ENCODE assay signal across 8 cellular contexts in the genomic region with DNA sequence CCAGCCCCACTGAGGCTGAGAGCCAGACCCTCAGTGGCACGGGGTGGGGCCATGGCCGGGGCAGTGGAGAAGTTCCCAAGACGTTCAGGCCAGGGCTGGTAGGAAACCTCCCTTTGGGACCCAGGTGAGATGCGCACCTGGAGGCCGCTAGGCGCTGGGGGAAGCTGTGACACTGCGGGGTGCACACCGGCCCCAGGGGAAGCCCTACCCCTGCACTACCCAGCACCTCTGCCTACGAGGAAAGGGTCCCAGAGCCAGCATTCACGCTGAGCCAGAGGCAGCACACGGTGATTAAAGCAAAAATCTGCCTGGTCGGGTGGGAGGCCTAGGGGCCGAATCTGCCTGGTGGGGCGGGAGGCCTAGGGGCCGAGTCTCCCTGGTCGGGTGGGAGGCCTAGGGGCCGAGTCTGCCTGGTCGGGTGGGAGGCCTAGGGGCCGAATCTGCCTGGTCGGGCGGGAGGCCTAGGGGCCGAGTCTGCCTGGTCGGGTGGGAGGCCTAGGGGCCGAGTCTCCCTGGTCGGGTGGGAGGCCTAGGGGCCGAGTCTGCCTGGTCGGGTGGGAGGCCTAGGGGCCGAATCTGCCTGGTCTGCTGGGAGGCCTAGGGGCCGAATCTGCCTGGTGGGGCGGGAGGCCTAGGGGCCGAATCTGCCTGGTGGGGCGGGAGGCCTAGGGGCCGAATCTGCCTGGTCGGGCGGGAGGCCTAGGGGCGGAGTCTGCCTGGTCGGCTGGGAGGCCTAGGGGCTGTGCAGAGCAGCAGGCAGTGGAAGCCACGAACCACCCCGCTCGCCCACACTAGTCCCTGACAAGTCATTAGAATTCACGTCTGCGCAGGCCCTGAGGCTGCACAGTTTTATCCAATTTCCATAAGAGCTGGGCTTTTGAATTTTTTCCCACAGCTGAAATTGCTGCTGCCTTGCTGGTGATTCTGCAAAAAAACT. TPM values are rescaled to one million over a fixed set of nuclear protein-coding genes. Genes with fewer than 3 reads are reported as not detected.
DNase-seq lines count a peak whose midpoint lies in the region; ATAC-seq and TF ChIP-seq lines count a peak whose summit lies in the region.
"Not testable (repeated sequence)": the region's sequence is repeated elsewhere in the genome, so short reads cannot be mapped to it uniquely, and the experiment has no call there.

No MANE protein-coding gene starts in this region.

- peak overlapping the region; percentile 35 for H3K27ac ChIP-seq in CD4-positive, alpha-beta T cell (ENCODE audit: low read depth, low read length)
- H3K27ac ChIP-seq in right cardiac atrium (ENCODE audit: low read length) = not testable (repeated sequence)
- peak overlapping the region in 11 of 21 experiments; percentile 1 to 77 (median 46) for H3K27ac ChIP-seq in skin epidermis

- intact Hi-C loops in CD4-positive, alpha-beta T cell (cut with DNase I, micrococcal nuclease); right cardiac atrium (cut with DNase I): not testable (repeated sequence)

- POLR2A ChIA-PET in CD4-positive, alpha-beta T cell (lab: Charles Lee) = not testable (repeated sequence)
- POLR2A ChIA-PET in HEK293T (lab: Yijun Ruan, JAX) = interaction anchor here (0.6 to 2.5 kb wide), 30 partner anchors 8 to 228 kb away, joined by 3 to 39 read pairs (median 4); a partner anchor contains a TSS

- not testable (repeated sequence) for H3K4me3 Mint-ChIP-seq in CD4-positive, alpha-beta T cell; activated CD8-positive, alpha-beta memory T cell treated with anti-CD3 and anti-CD28 coated beads, Interleukin-2, amount 10 ng/mL, durations not matched to agents 7 days and 5 days; endothelial cell (ENCODE audit: unreplicated experiment); natural killer cell treated with Interleukin-12 subunit alpha and Interleukin-12 subunit beta and Interleukin-15 and Interleukin-18, amount 100 ng/mL, for 72 hours

- not testable (repeated sequence) for H3K9me3 Mint-ChIP-seq in CD4-positive, alpha-beta T cell; activated CD8-positive, alpha-beta memory T cell treated with anti-CD3 and anti-CD28 coated beads, Interleukin-2, amount 10 ng/mL, durations not matched to agents 7 days and 5 days (ENCODE audit: low read depth); endothelial cell (ENCODE audit: unreplicated experiment); natural killer cell treated with Interleukin-12 subunit alpha and Interleukin-12 subunit beta and Interleukin-15 and Interleukin-18, amount 100 ng/mL, for 72 hours

- H3K9me3 ChIP-seq in CD4-positive, alpha-beta T cell (ENCODE audit: control insufficient read depth, low read length); right cardiac atrium (ENCODE audit: control insufficient read depth, low read length): not testable (repeated sequence)

- ATAC-seq in CD4-positive, alpha-beta T cell (ENCODE audit: poor library complexity) = not testable (repeated sequence)
- peak; percentile 23 for ATAC-seq in activated CD8-positive, alpha-beta memory T cell treated with anti-CD3 and anti-CD28 coated beads, Interleukin-2, amount 10 ng/mL, durations not matched to agents 7 days and 5 days
- ATAC-seq in right cardiac atrium = peak; percentile 88 to 92
- peak; percentile 39 to 91 for ATAC-seq in natural killer cell treated with Interleukin-12 subunit alpha and Interleukin-12 subunit beta and Interleukin-15 and Interleukin-18, amount 100 ng/mL, for 72 hours

- DNase-seq in CD4-positive, alpha-beta T cell = peak in 1 of 10 experiments; percentile 33
- DNase-seq in HEK293T (ENCODE audit: extremely low spot score) = peak; percentile 75
- peak; percentile 65 to 67 for DNase-seq in NOMO-1 (lab: John Stamatoyannopoulos, UW; ENCODE audit: unreplicated experiment in 2 of 2)
- not testable (repeated sequence) for DNase-seq in activated CD8-positive, alpha-beta memory T cell treated with anti-CD3 and anti-CD28 coated beads, Interleukin-2, amount 10 ng/mL, durations not matched to agents 7 days and 5 days
- DNase-seq in endothelial cell (ENCODE audit: low spot score) = peak; percentile 72
- DNase-seq in right cardiac atrium = peak; percentile 74 to 93 (median 92)
- DNase-seq in natural killer cell treated with Interleukin-12 subunit alpha and Interleukin-12 subunit beta and Interleukin-15 and Interleukin-18, amount 100 ng/mL, for 72 hours (ENCODE audit: low spot score) = peak; percentile 82

- H3K4me1 Mint-ChIP-seq in CD4-positive, alpha-beta T cell (ENCODE audit: low read depth) = not testable (repeated sequence)
- H3K4me1 Mint-ChIP-seq in activated CD8-positive, alpha-beta memory T cell treated with anti-CD3 and anti-CD28 coated beads, Interleukin-2, amount 10 ng/mL, durations not matched to agents 7 days and 5 days = peaks cover 18% of the 10 kb centered on the region
- H3K4me1 Mint-ChIP-seq in endothelial cell (ENCODE audit: unreplicated experiment) = peaks cover 18% of the 10 kb centered on the region
- peaks cover 0 to 16% of the 10 kb centered on the region in 2 donors for H3K4me1 Mint-ChIP-seq in natural killer cell treated with Interleukin-12 subunit alpha and Interleukin-12 subunit beta and Interleukin-15 and Interleukin-18, amount 100 ng/mL, for 72 hours (ENCODE audit: low read depth in 2 of 2)

- not testable (repeated sequence) for H3K27me3 ChIP-seq in CD4-positive, alpha-beta T cell (ENCODE audit: control insufficient read depth, insufficient read depth, low read length); right cardiac atrium (ENCODE audit: control insufficient read depth, insufficient read depth)

- not testable (repeated sequence) for H3K27me3 Mint-ChIP-seq in CD4-positive, alpha-beta T cell; activated CD8-positive, alpha-beta memory T cell treated with anti-CD3 and anti-CD28 coated beads, Interleukin-2, amount 10 ng/mL, durations not matched to agents 7 days and 5 days; endothelial cell (ENCODE audit: unreplicated experiment); natural killer cell treated with Interleukin-12 subunit alpha and Interleukin-12 subunit beta and Interleukin-15 and Interleukin-18, amount 100 ng/mL, for 72 hours

- WGBS in right cardiac atrium = 86% methylated on average over 42 of the region's 42 CpGs

- not testable (repeated sequence) for TF ChIP-seq CTCF in CD4-positive, alpha-beta T cell (IDR thresholded peaks at IDR 0.05); endothelial cell (IDR thresholded peaks at IDR 0.05; ENCODE audit: unreplicated experiment)

- not testable (repeated sequence) for H3K4me3 ChIP-seq in right cardiac atrium (ENCODE audit: low read length); skin epidermis

- CTCF ChIA-PET in CD4-positive, alpha-beta T cell (lab: Charles Lee) = not testable (repeated sequence)
- CTCF ChIA-PET in HEK293T (lab: Yijun Ruan, JAX) = interaction anchor here (0.6 to 2.1 kb wide), 12 partner anchors 9 to 99 kb away, joined by 3 to 18 read pairs (median 4); no protein-coding TSS in a partner anchor
- CTCF ChIA-PET in activated CD8-positive, alpha-beta memory T cell treated with anti-CD3 and anti-CD28 coated beads, Interleukin-2, amount 10 ng/mL, durations not matched to agents 7 days and 5 days (lab: Charles Lee) = interaction anchor here (0.6 to 2.1 kb wide), 4 partner anchors 9 to 98 kb away, joined by 3 to 14 read pairs (median 6); no protein-coding TSS in a partner anchor

- H3K27ac Mint-ChIP-seq in CD4-positive, alpha-beta T cell = not testable (repeated sequence)
- H3K27ac Mint-ChIP-seq in activated CD8-positive, alpha-beta memory T cell treated with anti-CD3 and anti-CD28 coated beads, Interleukin-2, amount 10 ng/mL, durations not matched to agents 7 days and 5 days = peak overlapping the region; percentile 14
- peak overlapping the region; percentile 42 for H3K27ac Mint-ChIP-seq in endothelial cell (ENCODE audit: unreplicated experiment)
- peak overlapping the region in 1 of 2 donors; percentile 57 for H3K27ac Mint-ChIP-seq in natural killer cell treated with Interleukin-12 subunit alpha and Interleukin-12 subunit beta and Interleukin-15 and Interleukin-18, amount 100 ng/mL, for 72 hours

- H3K36me3 Mint-ChIP-seq in CD4-positive, alpha-beta T cell (ENCODE audit: low read depth); endothelial cell (ENCODE audit: low read depth, unreplicated experiment); natural killer cell treated with Interleukin-12 subunit alpha and Interleukin-12 subunit beta and Interleukin-15 and Interleukin-18, amount 100 ng/mL, for 72 hours: not testable (repeated sequence)
- H3K36me3 Mint-ChIP-seq in activated CD8-positive, alpha-beta memory T cell treated with anti-CD3 and anti-CD28 coated beads, Interleukin-2, amount 10 ng/mL, durations not matched to agents 7 days and 5 days = peaks cover 30% of the 10 kb centered on the region

- H3K4me1 ChIP-seq in right cardiac atrium (ENCODE audit: control insufficient read depth, insufficient read depth, low read length) = not testable (repeated sequence)

RNA-seq across cellular contexts. Expression of a gene that starts 27.7 kb away (rescaled TPM):
- 10 to 100 TPM; 82.4 to 84.1 TPM for total RNA-seq in CD4-positive, alpha-beta T cell
- 10 to 100 TPM; 68.2 to 71.2 TPM for total RNA-seq in activated CD8-positive, alpha-beta memory T cell treated with anti-CD3 and anti-CD28 coated beads, Interleukin-2, amount 10 ng/mL, durations not matched to agents 7 days and 5 days
- total RNA-seq in endothelial cell (ENCODE audit: unreplicated experiment) (43.9 TPM), right cardiac atrium (10 to 100 TPM; 42.4 to 50.2 (median 46.5) TPM)
- 30.1 TPM for polyA plus RNA-seq in right cardiac atrium
- total RNA-seq in natural killer cell treated with Interleukin-12 subunit alpha and Interleukin-12 subunit beta and Interleukin-15 and Interleukin-18, amount 100 ng/mL, for 72 hours = 10 to 100 TPM; 60.2 to 89.8 TPM
